ENCODE assay signal across 9 cellular contexts in the genomic region with DNA sequence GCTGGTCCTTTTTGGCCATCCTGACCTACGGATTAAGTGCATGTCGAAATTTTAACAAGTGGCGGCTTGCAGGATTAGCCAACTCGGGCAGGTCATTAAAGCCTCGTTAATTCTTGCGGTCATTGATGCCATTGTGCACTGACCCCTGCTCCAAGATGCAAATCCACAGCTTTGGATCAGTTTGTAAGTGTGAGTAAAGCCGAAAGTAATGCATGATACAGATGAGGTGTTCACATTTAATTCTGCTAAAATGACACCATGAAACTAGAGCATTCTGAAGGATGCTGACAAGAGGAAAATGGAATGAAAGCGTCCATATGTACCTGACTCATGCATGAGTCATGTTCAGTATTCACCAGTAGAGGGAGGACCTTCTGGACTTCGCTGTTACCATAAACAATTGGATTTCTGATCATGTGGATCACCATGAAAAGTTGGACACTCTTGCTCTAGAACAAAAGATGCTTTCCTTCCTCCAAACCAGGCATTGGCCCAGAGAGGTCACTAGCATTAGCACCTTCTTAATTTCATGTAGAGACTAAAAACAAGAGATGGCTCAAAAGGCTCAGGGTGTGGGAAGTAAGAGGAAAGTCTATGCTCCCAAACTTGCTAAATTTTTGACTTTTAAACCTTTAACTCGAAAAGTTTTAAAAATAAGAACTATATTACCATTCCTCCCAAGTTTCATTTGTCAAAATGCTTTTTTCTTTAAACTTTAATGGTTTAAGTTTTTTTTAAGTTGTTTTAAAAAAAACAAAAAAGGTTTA. TPM values are rescaled to one million over a fixed set of nuclear protein-coding genes. Genes with fewer than 3 reads are reported as not detected.
DNase-seq lines count a peak whose midpoint lies in the region; TF ChIP-seq lines count a peak whose summit lies in the region.
"Had no signal": no experiment of that assay in that cellular context is flagged by ENCODE, and none has a peak within 500 bp of the region (broad histone marks: within the 10 kb centered on the region; RNA-seq: fewer than 3 reads in every experiment).

No MANE protein-coding gene starts in this region.

- H3K9me3 Mint-ChIP-seq in type B pancreatic cell = peaks cover 7% of the 10 kb centered on the region
- H3K9me3 Mint-ChIP-seq in activated CD4-positive, alpha-beta T cell treated with anti-CD3 and anti-CD28 coated beads, Interleukin-2, amount 10 ng/mL, durations not matched to agents 7 days and 5 days = no peaks in the 10 kb centered on the region

- POLR2A ChIA-PET in activated CD4-positive, alpha-beta T cell treated with anti-CD3 and anti-CD28 coated beads, Interleukin-2, amount 10 ng/mL, durations not matched to agents 7 days and 5 days (lab: Charles Lee) = no interaction called here

- no peaks in the 10 kb centered on the region for H3K9me3 ChIP-seq in adrenal gland (replicated peaks in 1 of 3)
- H3K9me3 ChIP-seq: neutrophil had no signal

- no peaks in the 10 kb centered on the region for H3K4me1 ChIP-seq in adrenal gland (replicated peaks in 1 of 2)

- no peaks in the 10 kb centered on the region for H3K36me3 ChIP-seq in adrenal gland (replicated peaks in 1 of 2)
- H3K36me3 ChIP-seq: neutrophil had no signal

- CTCF ChIA-PET in activated CD4-positive, alpha-beta T cell treated with anti-CD3 and anti-CD28 coated beads, Interleukin-2, amount 10 ng/mL, durations not matched to agents 7 days and 5 days (lab: Charles Lee) = no interaction called here

- DNase-seq in DMS153 treated with DMSO at 0.1 percent for 48 hours (lab: John Stamatoyannopoulos, UW; ENCODE audit: unreplicated experiment) (peak; percentile 16), HT1080 (ENCODE audit: low read depth) (peak; percentile 93), adrenal gland (no peak), iris pigment epithelial cell (ENCODE audit: low read depth) (peak; percentile 95), type B pancreatic cell (ENCODE audit: extremely low spot score, unreplicated experiment) (no peak), middle frontal gyrus (ENCODE audit: extremely low spot score, low spot score) (no peak), UCSD-AML1 (lab: John Stamatoyannopoulos, UW; ENCODE audit: unreplicated experiment) (no peak)
- no peak for DNase-seq in activated CD4-positive, alpha-beta T cell treated with anti-CD3 and anti-CD28 coated beads, Interleukin-2, amount 10 ng/mL, durations not matched to agents 7 days and 5 days

- peaks cover 28% of the 10 kb centered on the region for H3K4me1 Mint-ChIP-seq in type B pancreatic cell (ENCODE audit: unreplicated experiment)
- no peaks in the 10 kb centered on the region for H3K4me1 Mint-ChIP-seq in activated CD4-positive, alpha-beta T cell treated with anti-CD3 and anti-CD28 coated beads, Interleukin-2, amount 10 ng/mL, durations not matched to agents 7 days and 5 days

- H3K4me3 Mint-ChIP-seq in type B pancreatic cell = no peak overlapping the region
- no peak overlapping the region for H3K4me3 Mint-ChIP-seq in activated CD4-positive, alpha-beta T cell treated with anti-CD3 and anti-CD28 coated beads, Interleukin-2, amount 10 ng/mL, durations not matched to agents 7 days and 5 days

- H3K27ac ChIP-seq in adrenal gland = no peak overlapping the region
- H3K27ac ChIP-seq: neutrophil had no signal

- H3K27me3 Mint-ChIP-seq in type B pancreatic cell = no peaks in the 10 kb centered on the region
- peaks cover 27% of the 10 kb centered on the region for H3K27me3 Mint-ChIP-seq in activated CD4-positive, alpha-beta T cell treated with anti-CD3 and anti-CD28 coated beads, Interleukin-2, amount 10 ng/mL, durations not matched to agents 7 days and 5 days

- H3K27ac Mint-ChIP-seq in type B pancreatic cell = no peak overlapping the region
- no peak overlapping the region for H3K27ac Mint-ChIP-seq in activated CD4-positive, alpha-beta T cell treated with anti-CD3 and anti-CD28 coated beads, Interleukin-2, amount 10 ng/mL, durations not matched to agents 7 days and 5 days

- H3K36me3 Mint-ChIP-seq in type B pancreatic cell = peaks cover 6% of the 10 kb centered on the region
- no peaks in the 10 kb centered on the region for H3K36me3 Mint-ChIP-seq in activated CD4-positive, alpha-beta T cell treated with anti-CD3 and anti-CD28 coated beads, Interleukin-2, amount 10 ng/mL, durations not matched to agents 7 days and 5 days (ENCODE audit: low read depth)

- H3K4me3 ChIP-seq in adrenal gland = no peak overlapping the region

- TF ChIP-seq POLR2A in adrenal gland (IDR thresholded peaks at IDR 0.05) = no peak

- intact Hi-C loops in adrenal gland (cut with DNase I) = no loop called here

- 68 to 79% (median 72%) methylated on average over 10 of the region's 10 CpGs for WGBS in adrenal gland, 4 donors

- no peaks in the 10 kb centered on the region for H3K27me3 ChIP-seq in adrenal gland

- TF ChIP-seq CTCF in adrenal gland (IDR thresholded peaks at IDR 0.05) (peak in 5 of 6 experiments; percentile 19 to 37 (median 29)), type B pancreatic cell (conservative IDR thresholded peaks at IDR 0.05) (peak; percentile 75)

RNA-seq across cellular contexts. Expression of a gene that starts 48.0 kb away (rescaled TPM):
- total RNA-seq in HT1080 (2014; rRNA removed; shearing (Covaris generic)) = not detected in 2 replicates
- polyA plus RNA-seq in HT1080 (2015; cell fraction: cytosol; rRNA removed) = 0.02 TPM in 1 of 2 replicates, not detected in the other
- not detected in 2 replicates for polyA plus RNA-seq in HT1080 (2015; cell fraction: nucleus; rRNA removed)
- not detected for total RNA-seq in adrenal gland
- not detected for polyA plus RNA-seq in adrenal gland
- total RNA-seq in type B pancreatic cell (ENCODE audit: low replicate concordance) = 1.6 and 4.9 TPM in 2 replicates
- not detected for total RNA-seq in activated CD4-positive, alpha-beta T cell treated with anti-CD3 and anti-CD28 coated beads, Interleukin-2, amount 10 ng/mL, durations not matched to agents 7 days and 5 days

RNA-seq across cellular contexts. Expression of a gene that starts 54.1 kb away (rescaled TPM):
- not detected in 2 replicates for total RNA-seq in HT1080 (2014; rRNA removed; shearing (Covaris generic))
- not detected in 2 replicates for polyA plus RNA-seq in HT1080 (2015; cell fraction: cytosol; rRNA removed)
- polyA plus RNA-seq in HT1080 (2015; cell fraction: nucleus; rRNA removed) = not detected in 2 replicates
- total RNA-seq in adrenal gland = not detected
- not detected for polyA plus RNA-seq in adrenal gland
- not detected in 2 replicates for total RNA-seq in type B pancreatic cell (ENCODE audit: low replicate concordance)
- not detected for total RNA-seq in activated CD4-positive, alpha-beta T cell treated with anti-CD3 and anti-CD28 coated beads, Interleukin-2, amount 10 ng/mL, durations not matched to agents 7 days and 5 days

RNA-seq across cellular contexts. Expression of a gene that starts 56.3 kb away (rescaled TPM):
- 0.64 and 0.80 TPM in 2 replicates for total RNA-seq in HT1080 (2014; rRNA removed; shearing (Covaris generic))
- 1.5 and 1.9 TPM in 2 replicates for polyA plus RNA-seq in HT1080 (2015; cell fraction: cytosol; rRNA removed)
- 5.0 and 6.2 TPM in 2 replicates for polyA plus RNA-seq in HT1080 (2015; cell fraction: nucleus; rRNA removed)
- total RNA-seq in adrenal gland (1 to 10 TPM in 3 of 8 donors, under 1 TPM in 5; 0.18 to 2.3 (median 0.56) TPM), type B pancreatic cell (ENCODE audit: low replicate concordance) (not detected in 2 replicates)
- 1 to 10 TPM in 2 of 3 donors, under 1 TPM in 1; 0.60 to 5.1 (median 1.9) TPM for polyA plus RNA-seq in adrenal gland
- under 1 TPM in 1 of 2 experiments, not detected in 1; 0.57 TPM for total RNA-seq in activated CD4-positive, alpha-beta T cell treated with anti-CD3 and anti-CD28 coated beads, Interleukin-2, amount 10 ng/mL, durations not matched to agents 7 days and 5 days

Comparison
In these comparisons a context has a peak if more than half of its experiments do, and no peak if none do; other contexts are left out.
1. DNase-seq: peak in DMS153 treated with DMSO at 0.1 percent for 48 hours (single experiment), HT1080 (single experiment) and iris pigment epithelial cell (single experiment); none in adrenal gland (0 of 7), type B pancreatic cell (single experiment), middle frontal gyrus (single experiment), UCSD-AML1 (single experiment) and activated CD4-positive, alpha-beta T cell treated with anti-CD3 and anti-CD28 coated beads, Interleukin-2, amount 10 ng/mL, durations not matched to agents 7 days and 5 days (single experiment).